Comparison of ENCODE assay signal across 15 cellular contexts in genomic region chr1:161952603-161953172, GRCh38.
"Had no signal": no experiment of that assay in that cellular context is flagged by ENCODE, and none has a peak within 500 bp of the region (broad histone marks: within the 10 kb centered on the region; RNA-seq: fewer than 3 reads in every experiment).

No MANE protein-coding gene starts in this region.

- H3K9me3 Mint-ChIP-seq: activated naive CD8-positive, alpha-beta T cell treated with anti-CD3 and anti-CD28 coated beads, Interleukin-2, amount 10 ng/mL, durations not matched to agents 7 days and 5 days; effector memory CD8-positive, alpha-beta T cell; stimulated activated effector memory CD8-positive, alpha-beta T cell treated with anti-CD3 and anti-CD28 coated beads, Interleukin-12 subunit alpha, Interleukin-12 subunit beta, amount 100 ng/mL, for 72 hours had no signal

- H3K36me3 ChIP-seq: left ventricle myocardium inferior, sigmoid colon, tibial artery had no signal

- FAIRE-seq: urothelium cell line had no signal

- H3K9ac ChIP-seq: parathyroid adenoma had no signal

- H3K27me3 ChIP-seq: sigmoid colon, tibial artery had no signal

- H3K27ac Mint-ChIP-seq: activated CD4-positive, alpha-beta T cell treated with anti-CD3 and anti-CD28 coated beads, Interleukin-2, amount 10 ng/mL, durations not matched to agents 7 days and 5 days; activated naive CD8-positive, alpha-beta T cell treated with anti-CD3 and anti-CD28 coated beads, Interleukin-2, amount 10 ng/mL, durations not matched to agents 7 days and 5 days; effector memory CD8-positive, alpha-beta T cell; stimulated activated effector memory CD8-positive, alpha-beta T cell treated with anti-CD3 and anti-CD28 coated beads, Interleukin-12 subunit alpha, Interleukin-12 subunit beta, amount 100 ng/mL, for 72 hours had no signal

- H3K27ac ChIP-seq: epithelial cell of prostate, left ventricle myocardium inferior, parathyroid adenoma had no signal

- H3K4me3 ChIP-seq: left ventricle myocardium inferior, sigmoid colon, tibial artery had no signal

- H3K79me2 ChIP-seq: parathyroid adenoma had no signal

- H2AFZ ChIP-seq: parathyroid adenoma had no signal

- H3K9me3 ChIP-seq: left ventricle myocardium inferior, sigmoid colon, tibial artery had no signal

- ATAC-seq: effector memory CD8-positive, alpha-beta T cell; naive thymus-derived CD8-positive, alpha-beta T cell; stimulated activated effector memory CD8-positive, alpha-beta T cell treated with anti-CD3 and anti-CD28 coated beads, Interleukin-12 subunit alpha, Interleukin-12 subunit beta, amount 100 ng/mL, for 72 hours had no signal

- DNase-seq: activated CD4-positive, alpha-beta T cell treated with anti-CD3 and anti-CD28 coated beads, Interleukin-2, amount 10 ng/mL, durations not matched to agents 7 days and 5 days; activated naive CD8-positive, alpha-beta T cell treated with anti-CD3 and anti-CD28 coated beads, Interleukin-2, amount 10 ng/mL, durations not matched to agents 7 days and 5 days; anterior cingulate cortex; effector memory CD8-positive, alpha-beta T cell; hypothalamus; left ventricle myocardium inferior; naive thymus-derived CD8-positive, alpha-beta T cell; sigmoid colon; stimulated activated CD4-positive, alpha-beta T cell treated with anti-CD3 and anti-CD28 coated beads, Interleukin-12 subunit alpha, Interleukin-12 subunit beta, amount 100 ng/mL, for 4 hours; stimulated activated CD4-positive, alpha-beta T cell treated with anti-CD3 and anti-CD28 coated beads, Interleukin-2, amount 100 ng/mL, for 24 hours; tibial artery had no signal
